In genomic region chr3:161859057-161859456, GRCh38 we compare ENCODE assay signal across 6 cellular contexts.
"Had no signal": no experiment of that assay in that cellular context is flagged by ENCODE, and none has a peak within 500 bp of the region (broad histone marks: within the 10 kb centered on the region; RNA-seq: fewer than 3 reads in every experiment).

No MANE protein-coding gene starts in this region.

- H3K27ac ChIP-seq: GM23248, HL-60 had no signal

- H2AFZ ChIP-seq: GM23248 had no signal

- DNase-seq: GM23248, GOT3, H9, HCEC 1CT, KBM-7 had no signal

- H3K4me3 ChIP-seq: GM23248 had no signal

- H3K9ac ChIP-seq: GM23248 had no signal
